Comparison of ENCODE assay signal across 1 cellular context in genomic region chr12:108730337-108731104, GRCh38.
TF ChIP-seq lines count a peak whose summit lies in the region.

No MANE protein-coding gene starts in this region.

TF ChIP-seq in GM12878, 131 proteins besides CTCF, POLR2A, EP300 and RAD21 (continued from another document and continues in another):
- TF ChIP-seq, protein P1, sequence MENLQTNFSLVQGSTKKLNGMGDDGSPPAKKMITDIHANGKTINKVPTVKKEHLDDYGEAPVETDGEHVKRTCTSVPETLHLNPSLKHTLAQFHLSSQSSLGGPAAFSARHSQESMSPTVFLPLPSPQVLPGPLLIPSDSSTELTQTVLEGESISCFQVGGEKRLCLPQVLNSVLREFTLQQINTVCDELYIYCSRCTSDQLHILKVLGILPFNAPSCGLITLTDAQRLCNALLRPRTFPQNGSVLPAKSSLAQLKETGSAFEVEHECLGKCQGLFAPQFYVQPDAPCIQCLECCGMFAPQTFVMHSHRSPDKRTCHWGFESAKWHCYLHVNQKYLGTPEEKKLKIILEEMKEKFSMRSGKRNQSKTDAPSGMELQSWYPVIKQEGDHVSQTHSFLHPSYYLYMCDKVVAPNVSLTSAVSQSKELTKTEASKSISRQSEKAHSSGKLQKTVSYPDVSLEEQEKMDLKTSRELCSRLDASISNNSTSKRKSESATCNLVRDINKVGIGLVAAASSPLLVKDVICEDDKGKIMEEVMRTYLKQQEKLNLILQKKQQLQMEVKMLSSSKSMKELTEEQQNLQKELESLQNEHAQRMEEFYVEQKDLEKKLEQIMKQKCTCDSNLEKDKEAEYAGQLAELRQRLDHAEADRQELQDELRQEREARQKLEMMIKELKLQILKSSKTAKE (IDR thresholded peaks at IDR 0.05; ENCODE audit: low read depth, poor library complexity, severe bottlenecking): peak; percentile 48
- peak; percentile 61 for TF ChIP-seq MLLT1 (IDR thresholded peaks at IDR 0.05)
- no peak for TF ChIP-seq NFIC (IDR thresholded peaks at IDR 0.05; ENCODE audit: low read depth, low read length)
- TF ChIP-seq, protein P2, sequence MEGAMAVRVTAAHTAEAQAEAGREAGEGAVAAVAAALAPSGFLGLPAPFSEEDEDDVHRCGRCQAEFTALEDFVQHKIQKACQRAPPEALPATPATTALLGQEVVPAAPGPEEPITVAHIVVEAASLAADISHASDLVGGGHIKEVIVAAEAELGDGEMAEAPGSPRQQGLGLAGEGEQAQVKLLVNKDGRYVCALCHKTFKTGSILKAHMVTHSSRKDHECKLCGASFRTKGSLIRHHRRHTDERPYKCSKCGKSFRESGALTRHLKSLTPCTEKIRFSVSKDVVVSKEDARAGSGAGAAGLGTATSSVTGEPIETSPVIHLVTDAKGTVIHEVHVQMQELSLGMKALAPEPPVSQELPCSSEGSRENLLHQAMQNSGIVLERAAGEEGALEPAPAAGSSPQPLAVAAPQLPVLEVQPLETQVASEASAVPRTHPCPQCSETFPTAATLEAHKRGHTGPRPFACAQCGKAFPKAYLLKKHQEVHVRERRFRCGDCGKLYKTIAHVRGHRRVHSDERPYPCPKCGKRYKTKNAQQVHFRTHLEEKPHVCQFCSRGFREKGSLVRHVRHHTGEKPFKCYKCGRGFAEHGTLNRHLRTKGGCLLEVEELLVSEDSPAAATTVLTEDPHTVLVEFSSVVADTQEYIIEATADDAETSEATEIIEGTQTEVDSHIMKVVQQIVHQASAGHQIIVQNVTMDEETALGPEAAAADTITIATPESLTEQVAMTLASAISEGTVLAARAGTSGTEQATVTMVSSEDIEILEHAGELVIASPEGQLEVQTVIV (IDR thresholded peaks at IDR 0.05; ENCODE audit: borderline replicate concordance, partially characterized antibody): no peak
- no peak for TF ChIP-seq SUPT20H (IDR thresholded peaks at IDR 0.05; ENCODE audit: borderline replicate concordance, control insufficient read depth, low read depth, low read length)
- no peak for TF ChIP-seq E2F4 (IDR thresholded peaks at IDR 0.05; ENCODE audit: low read depth, low read length)
- no peak for TF ChIP-seq NR2C1 (IDR thresholded peaks at IDR 0.05)
- no peak for TF ChIP-seq NFXL1 (IDR thresholded peaks at IDR 0.05; ENCODE audit: borderline replicate concordance)
- TF ChIP-seq, protein P3, sequence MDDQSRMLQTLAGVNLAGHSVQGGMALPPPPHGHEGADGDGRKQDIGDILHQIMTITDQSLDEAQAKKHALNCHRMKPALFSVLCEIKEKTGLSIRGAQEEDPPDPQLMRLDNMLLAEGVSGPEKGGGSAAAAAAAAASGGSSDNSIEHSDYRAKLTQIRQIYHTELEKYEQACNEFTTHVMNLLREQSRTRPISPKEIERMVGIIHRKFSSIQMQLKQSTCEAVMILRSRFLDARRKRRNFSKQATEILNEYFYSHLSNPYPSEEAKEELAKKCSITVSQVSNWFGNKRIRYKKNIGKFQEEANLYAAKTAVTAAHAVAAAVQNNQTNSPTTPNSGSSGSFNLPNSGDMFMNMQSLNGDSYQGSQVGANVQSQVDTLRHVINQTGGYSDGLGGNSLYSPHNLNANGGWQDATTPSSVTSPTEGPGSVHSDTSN (IDR thresholded peaks at IDR 0.05; ENCODE audit: insufficient replicate concordance, low read depth, low read length): no peak
- TF ChIP-seq ZNF24 (IDR thresholded peaks at IDR 0.05): no peak
- no peak for TF ChIP-seq KLF5 (IDR thresholded peaks at IDR 0.05; ENCODE audit: partially characterized antibody)
- 0 out of 2 replicates have a peak, but pooled peaks have one; percentile 29 for TF ChIP-seq PML (IDR thresholded peaks at IDR 0.05; ENCODE audit: low read length)
- no peak for TF ChIP-seq PAX8 (IDR thresholded peaks at IDR 0.05)
- TF ChIP-seq HDAC2 (IDR thresholded peaks at IDR 0.05): no peak
- TF ChIP-seq SREBF2 (IDR thresholded peaks at IDR 0.05; ENCODE audit: low read length): no peak
- TF ChIP-seq, protein P4, sequence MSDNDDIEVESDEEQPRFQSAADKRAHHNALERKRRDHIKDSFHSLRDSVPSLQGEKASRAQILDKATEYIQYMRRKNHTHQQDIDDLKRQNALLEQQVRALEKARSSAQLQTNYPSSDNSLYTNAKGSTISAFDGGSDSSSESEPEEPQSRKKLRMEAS (IDR thresholded peaks at IDR 0.05; ENCODE audit: low read depth, low read length): no peak
- no peak for TF ChIP-seq ASH2L (IDR thresholded peaks at IDR 0.05; ENCODE audit: borderline replicate concordance, low read depth)
- TF ChIP-seq POLR2AphosphoS5 (IDR thresholded peaks at IDR 0.05; ENCODE audit: low read length): peak; percentile 74
- TF ChIP-seq JUNB (IDR thresholded peaks at IDR 0.05): no peak
- no peak for TF ChIP-seq YY1 (IDR thresholded peaks at IDR 0.05; ENCODE audit: low read depth, low read length)
- no peak for TF ChIP-seq RELA (IDR thresholded peaks at IDR 0.05; ENCODE audit: borderline replicate concordance, partially characterized antibody)
- no peak for TF ChIP-seq RFX5 (IDR thresholded peaks at IDR 0.05; ENCODE audit: low read depth, low read length)
- TF ChIP-seq RUNX3 (IDR thresholded peaks at IDR 0.05; ENCODE audit: low read length): peak; percentile 80
- TF ChIP-seq RCOR1 (conservative IDR thresholded peaks at IDR 0.05; ENCODE audit: low read depth, low read length): no peak
- peak; percentile 65; the same call in 1 of the 2 replicates for TF ChIP-seq MXI1 (IDR thresholded peaks at IDR 0.05; ENCODE audit: low read depth, low read length)
- TF ChIP-seq FOXK2 (IDR thresholded peaks at IDR 0.05): no peak
- TF ChIP-seq, protein P5, sequence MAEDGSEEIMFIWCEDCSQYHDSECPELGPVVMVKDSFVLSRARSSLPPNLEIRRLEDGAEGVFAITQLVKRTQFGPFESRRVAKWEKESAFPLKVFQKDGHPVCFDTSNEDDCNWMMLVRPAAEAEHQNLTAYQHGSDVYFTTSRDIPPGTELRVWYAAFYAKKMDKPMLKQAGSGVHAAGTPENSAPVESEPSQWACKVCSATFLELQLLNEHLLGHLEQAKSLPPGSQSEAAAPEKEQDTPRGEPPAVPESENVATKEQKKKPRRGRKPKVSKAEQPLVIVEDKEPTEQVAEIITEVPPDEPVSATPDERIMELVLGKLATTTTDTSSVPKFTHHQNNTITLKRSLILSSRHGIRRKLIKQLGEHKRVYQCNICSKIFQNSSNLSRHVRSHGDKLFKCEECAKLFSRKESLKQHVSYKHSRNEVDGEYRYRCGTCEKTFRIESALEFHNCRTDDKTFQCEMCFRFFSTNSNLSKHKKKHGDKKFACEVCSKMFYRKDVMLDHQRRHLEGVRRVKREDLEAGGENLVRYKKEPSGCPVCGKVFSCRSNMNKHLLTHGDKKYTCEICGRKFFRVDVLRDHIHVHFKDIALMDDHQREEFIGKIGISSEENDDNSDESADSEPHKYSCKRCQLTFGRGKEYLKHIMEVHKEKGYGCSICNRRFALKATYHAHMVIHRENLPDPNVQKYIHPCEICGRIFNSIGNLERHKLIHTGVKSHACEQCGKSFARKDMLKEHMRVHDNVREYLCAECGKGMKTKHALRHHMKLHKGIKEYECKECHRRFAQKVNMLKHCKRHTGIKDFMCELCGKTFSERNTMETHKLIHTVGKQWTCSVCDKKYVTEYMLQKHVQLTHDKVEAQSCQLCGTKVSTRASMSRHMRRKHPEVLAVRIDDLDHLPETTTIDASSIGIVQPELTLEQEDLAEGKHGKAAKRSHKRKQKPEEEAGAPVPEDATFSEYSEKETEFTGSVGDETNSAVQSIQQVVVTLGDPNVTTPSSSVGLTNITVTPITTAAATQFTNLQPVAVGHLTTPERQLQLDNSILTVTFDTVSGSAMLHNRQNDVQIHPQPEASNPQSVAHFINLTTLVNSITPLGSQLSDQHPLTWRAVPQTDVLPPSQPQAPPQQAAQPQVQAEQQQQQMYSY (CRISPR knock-in tag; IDR thresholded peaks at IDR 0.05): no peak
- no peak for TF ChIP-seq NFYA (IDR thresholded peaks at IDR 0.05; ENCODE audit: borderline replicate concordance, low read depth, low read length)
- no peak for TF ChIP-seq CEBPB (IDR thresholded peaks at IDR 0.05; ENCODE audit: borderline replicate concordance in 1 of 2, low read depth in 2 of 2, low read length in 2 of 2)
- TF ChIP-seq CBX5 (IDR thresholded peaks at IDR 0.05; ENCODE audit: low read depth): no peak
- TF ChIP-seq, protein P6, sequence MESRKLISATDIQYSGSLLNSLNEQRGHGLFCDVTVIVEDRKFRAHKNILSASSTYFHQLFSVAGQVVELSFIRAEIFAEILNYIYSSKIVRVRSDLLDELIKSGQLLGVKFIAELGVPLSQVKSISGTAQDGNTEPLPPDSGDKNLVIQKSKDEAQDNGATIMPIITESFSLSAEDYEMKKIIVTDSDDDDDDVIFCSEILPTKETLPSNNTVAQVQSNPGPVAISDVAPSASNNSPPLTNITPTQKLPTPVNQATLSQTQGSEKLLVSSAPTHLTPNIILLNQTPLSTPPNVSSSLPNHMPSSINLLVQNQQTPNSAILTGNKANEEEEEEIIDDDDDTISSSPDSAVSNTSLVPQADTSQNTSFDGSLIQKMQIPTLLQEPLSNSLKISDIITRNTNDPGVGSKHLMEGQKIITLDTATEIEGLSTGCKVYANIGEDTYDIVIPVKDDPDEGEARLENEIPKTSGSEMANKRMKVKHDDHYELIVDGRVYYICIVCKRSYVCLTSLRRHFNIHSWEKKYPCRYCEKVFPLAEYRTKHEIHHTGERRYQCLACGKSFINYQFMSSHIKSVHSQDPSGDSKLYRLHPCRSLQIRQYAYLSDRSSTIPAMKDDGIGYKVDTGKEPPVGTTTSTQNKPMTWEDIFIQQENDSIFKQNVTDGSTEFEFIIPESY (IDR thresholded peaks at IDR 0.05): no peak
- 0 out of 2 replicates have a peak, but pooled peaks have one; percentile 4 for TF ChIP-seq SMAD5 (IDR thresholded peaks at IDR 0.05; ENCODE audit: low read depth)
- no peak for TF ChIP-seq SMAD1 (IDR thresholded peaks at IDR 0.05; ENCODE audit: low read depth, partially characterized antibody)
- no peak for TF ChIP-seq NR2C2 (IDR thresholded peaks at IDR 0.05; ENCODE audit: borderline replicate concordance, control insufficient read depth, insufficient read length, low read depth)
- TF ChIP-seq, protein P7, sequence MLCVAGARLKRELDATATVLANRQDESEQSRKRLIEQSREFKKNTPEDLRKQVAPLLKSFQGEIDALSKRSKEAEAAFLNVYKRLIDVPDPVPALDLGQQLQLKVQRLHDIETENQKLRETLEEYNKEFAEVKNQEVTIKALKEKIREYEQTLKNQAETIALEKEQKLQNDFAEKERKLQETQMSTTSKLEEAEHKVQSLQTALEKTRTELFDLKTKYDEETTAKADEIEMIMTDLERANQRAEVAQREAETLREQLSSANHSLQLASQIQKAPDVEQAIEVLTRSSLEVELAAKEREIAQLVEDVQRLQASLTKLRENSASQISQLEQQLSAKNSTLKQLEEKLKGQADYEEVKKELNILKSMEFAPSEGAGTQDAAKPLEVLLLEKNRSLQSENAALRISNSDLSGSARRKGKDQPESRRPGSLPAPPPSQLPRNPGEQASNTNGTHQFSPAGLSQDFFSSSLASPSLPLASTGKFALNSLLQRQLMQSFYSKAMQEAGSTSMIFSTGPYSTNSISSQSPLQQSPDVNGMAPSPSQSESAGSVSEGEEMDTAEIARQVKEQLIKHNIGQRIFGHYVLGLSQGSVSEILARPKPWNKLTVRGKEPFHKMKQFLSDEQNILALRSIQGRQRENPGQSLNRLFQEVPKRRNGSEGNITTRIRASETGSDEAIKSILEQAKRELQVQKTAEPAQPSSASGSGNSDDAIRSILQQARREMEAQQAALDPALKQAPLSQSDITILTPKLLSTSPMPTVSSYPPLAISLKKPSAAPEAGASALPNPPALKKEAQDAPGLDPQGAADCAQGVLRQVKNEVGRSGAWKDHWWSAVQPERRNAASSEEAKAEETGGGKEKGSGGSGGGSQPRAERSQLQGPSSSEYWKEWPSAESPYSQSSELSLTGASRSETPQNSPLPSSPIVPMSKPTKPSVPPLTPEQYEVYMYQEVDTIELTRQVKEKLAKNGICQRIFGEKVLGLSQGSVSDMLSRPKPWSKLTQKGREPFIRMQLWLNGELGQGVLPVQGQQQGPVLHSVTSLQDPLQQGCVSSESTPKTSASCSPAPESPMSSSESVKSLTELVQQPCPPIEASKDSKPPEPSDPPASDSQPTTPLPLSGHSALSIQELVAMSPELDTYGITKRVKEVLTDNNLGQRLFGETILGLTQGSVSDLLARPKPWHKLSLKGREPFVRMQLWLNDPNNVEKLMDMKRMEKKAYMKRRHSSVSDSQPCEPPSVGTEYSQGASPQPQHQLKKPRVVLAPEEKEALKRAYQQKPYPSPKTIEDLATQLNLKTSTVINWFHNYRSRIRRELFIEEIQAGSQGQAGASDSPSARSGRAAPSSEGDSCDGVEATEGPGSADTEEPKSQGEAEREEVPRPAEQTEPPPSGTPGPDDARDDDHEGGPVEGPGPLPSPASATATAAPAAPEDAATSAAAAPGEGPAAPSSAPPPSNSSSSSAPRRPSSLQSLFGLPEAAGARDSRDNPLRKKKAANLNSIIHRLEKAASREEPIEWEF (IDR thresholded peaks at IDR 0.05; ENCODE audit: insufficient replicate concordance, low read depth, low read length): no peak
